Comparison of ENCODE assay signal across 8 cellular contexts in the genomic region with DNA sequence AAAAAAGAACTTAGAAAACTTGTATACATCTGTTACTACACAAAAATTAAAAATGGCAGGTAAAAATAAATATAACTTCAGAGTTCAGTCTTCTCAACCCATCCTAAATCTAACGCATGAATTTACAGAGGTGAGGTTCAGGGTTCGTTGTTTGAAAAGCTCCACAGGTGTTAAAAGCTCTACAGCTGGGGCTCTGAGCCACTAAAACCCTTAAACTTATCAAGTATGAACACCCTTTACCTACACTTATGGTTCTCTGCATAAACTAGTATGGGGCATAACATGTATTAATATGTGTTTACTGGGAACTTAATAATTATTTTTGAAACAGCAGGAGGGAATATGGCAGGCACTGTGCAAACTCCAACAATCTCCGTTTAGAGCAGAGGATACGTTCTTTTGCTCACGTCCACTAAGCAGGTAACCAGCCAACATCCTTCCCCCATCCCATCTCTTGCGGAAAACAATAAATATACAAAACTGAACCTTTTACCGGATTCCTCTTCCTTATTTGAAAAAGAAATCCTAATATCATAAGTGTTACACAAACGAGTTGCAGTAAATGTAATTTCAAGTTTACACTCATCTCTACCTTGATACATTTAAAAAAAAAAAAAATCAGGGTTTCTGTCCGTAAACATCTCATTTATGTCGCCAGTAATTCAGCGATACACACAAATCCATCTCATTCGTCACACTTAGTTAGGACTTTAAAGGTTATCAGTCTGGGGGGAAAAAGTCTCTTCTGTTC. TPM values are rescaled to one million over a fixed set of nuclear protein-coding genes. Genes with fewer than 3 reads are reported as not detected.
DNase-seq lines count a peak whose midpoint lies in the region; ATAC-seq and TF ChIP-seq lines count a peak whose summit lies in the region.

No MANE protein-coding gene starts in this region.

- peaks cover 13% of the 10 kb centered on the region for H3K4me1 ChIP-seq in upper lobe of right lung

- no peak for DNase-seq in activated naive CD4-positive, alpha-beta T cell treated with anti-CD3 and anti-CD28 coated beads, Interleukin-2, amount 10 ng/mL, durations not matched to agents 7 days and 5 days
- DNase-seq in activated naive CD4-positive, alpha-beta T cell treated with anti-CD3 and anti-CD28 coated beads, Interleukin-2, amount 50 U/mL, for 16 hours = no peak
- no peak for DNase-seq in activated naive CD4-positive, alpha-beta T cell treated with anti-CD3 and anti-CD28 coated beads, Interleukin-2, amount 50 U/mL, for 72 hours (ENCODE audit: low spot score in 2 of 2)
- no peak for DNase-seq in upper lobe of right lung
- DNase-seq in superior temporal gyrus (ENCODE audit: extremely low spot score) = no peak

- no peaks in the 10 kb centered on the region for H3K9me3 Mint-ChIP-seq in activated naive CD4-positive, alpha-beta T cell treated with anti-CD3 and anti-CD28 coated beads, Interleukin-2, amount 10 ng/mL, durations not matched to agents 7 days and 5 days
- H3K9me3 Mint-ChIP-seq in activated naive CD4-positive, alpha-beta T cell treated with anti-CD3 and anti-CD28 coated beads, Interleukin-2, amount 50 U/mL, for 72 hours = no peaks in the 10 kb centered on the region

- intact Hi-C loops in upper lobe of right lung (cut with DNase I) = no loop called here

- H3K27me3 ChIP-seq in layer of hippocampus (ENCODE audit: control insufficient read depth, insufficient read depth, low read length) = no peaks in the 10 kb centered on the region
- no peaks in the 10 kb centered on the region for H3K27me3 ChIP-seq in upper lobe of right lung

- peak overlapping the region; percentile 91 for H3K27ac Mint-ChIP-seq in activated naive CD4-positive, alpha-beta T cell treated with anti-CD3 and anti-CD28 coated beads, Interleukin-2, amount 10 ng/mL, durations not matched to agents 7 days and 5 days
- H3K27ac Mint-ChIP-seq in activated naive CD4-positive, alpha-beta T cell treated with anti-CD3 and anti-CD28 coated beads, Interleukin-2, amount 50 U/mL, for 72 hours = peak overlapping the region; percentile 86 to 88

- no peaks in the 10 kb centered on the region for H3K9me3 ChIP-seq in upper lobe of right lung

- no peak for ATAC-seq in activated naive CD4-positive, alpha-beta T cell treated with anti-CD3 and anti-CD28 coated beads, Interleukin-2, amount 50 U/mL, for 72 hours
- ATAC-seq in upper lobe of right lung = no peak
- ATAC-seq in HG02852 (IDR thresholded peaks at IDR 0.05; ENCODE audit: unreplicated experiment) = no peak
- ATAC-seq in GM18498 (IDR thresholded peaks at IDR 0.05; ENCODE audit: unreplicated experiment) = no peak

- H3K27ac ChIP-seq in layer of hippocampus (ENCODE audit: low read depth, low read length) = peak overlapping the region; percentile 10
- no peak overlapping the region for H3K27ac ChIP-seq in upper lobe of right lung

- peaks cover 54% of the 10 kb centered on the region for H3K4me1 Mint-ChIP-seq in activated naive CD4-positive, alpha-beta T cell treated with anti-CD3 and anti-CD28 coated beads, Interleukin-2, amount 10 ng/mL, durations not matched to agents 7 days and 5 days

- H3K4me3 Mint-ChIP-seq in activated naive CD4-positive, alpha-beta T cell treated with anti-CD3 and anti-CD28 coated beads, Interleukin-2, amount 10 ng/mL, durations not matched to agents 7 days and 5 days = peak overlapping the region; percentile 88

- no peak for TF ChIP-seq CTCF in upper lobe of right lung (IDR thresholded peaks at IDR 0.05)

- H3K36me3 ChIP-seq in upper lobe of right lung = no peaks in the 10 kb centered on the region

- CTCF ChIA-PET in activated naive CD4-positive, alpha-beta T cell treated with anti-CD3 and anti-CD28 coated beads, Interleukin-2, amount 10 ng/mL, durations not matched to agents 7 days and 5 days (lab: Charles Lee) = interaction anchor here (1.7 kb wide), 1 partner anchor 257 kb away, joined by 4 read pairs; no protein-coding TSS in a partner anchor

- no peaks in the 10 kb centered on the region for H3K27me3 Mint-ChIP-seq in activated naive CD4-positive, alpha-beta T cell treated with anti-CD3 and anti-CD28 coated beads, Interleukin-2, amount 10 ng/mL, durations not matched to agents 7 days and 5 days

- peaks cover 13% of the 10 kb centered on the region for H3K36me3 Mint-ChIP-seq in activated naive CD4-positive, alpha-beta T cell treated with anti-CD3 and anti-CD28 coated beads, Interleukin-2, amount 10 ng/mL, durations not matched to agents 7 days and 5 days
- H3K36me3 Mint-ChIP-seq in activated naive CD4-positive, alpha-beta T cell treated with anti-CD3 and anti-CD28 coated beads, Interleukin-2, amount 50 U/mL, for 72 hours = peaks cover 5 to 46% of the 10 kb centered on the region in 2 donors

- H3K4me3 ChIP-seq in upper lobe of right lung = peak overlapping the region; percentile 77

RNA-seq across cellular contexts. Expression of a gene that starts 1.3 kb away (rescaled TPM):
- total RNA-seq in activated naive CD4-positive, alpha-beta T cell treated with anti-CD3 and anti-CD28 coated beads, Interleukin-2, amount 50 U/mL, for 72 hours = 10 to 100 TPM; 29.7 to 47.6 TPM
- total RNA-seq in upper lobe of right lung = 38.6 TPM

RNA-seq across cellular contexts. Expression of a gene that starts 1.4 kb away (rescaled TPM):
- total RNA-seq in activated naive CD4-positive, alpha-beta T cell treated with anti-CD3 and anti-CD28 coated beads, Interleukin-2, amount 50 U/mL, for 72 hours = 1 to 10 TPM in 1 of 2 donors, under 1 TPM in 1; 0.88 to 2.0 TPM
- total RNA-seq in upper lobe of right lung = 3.1 TPM
